In the genomic region with DNA sequence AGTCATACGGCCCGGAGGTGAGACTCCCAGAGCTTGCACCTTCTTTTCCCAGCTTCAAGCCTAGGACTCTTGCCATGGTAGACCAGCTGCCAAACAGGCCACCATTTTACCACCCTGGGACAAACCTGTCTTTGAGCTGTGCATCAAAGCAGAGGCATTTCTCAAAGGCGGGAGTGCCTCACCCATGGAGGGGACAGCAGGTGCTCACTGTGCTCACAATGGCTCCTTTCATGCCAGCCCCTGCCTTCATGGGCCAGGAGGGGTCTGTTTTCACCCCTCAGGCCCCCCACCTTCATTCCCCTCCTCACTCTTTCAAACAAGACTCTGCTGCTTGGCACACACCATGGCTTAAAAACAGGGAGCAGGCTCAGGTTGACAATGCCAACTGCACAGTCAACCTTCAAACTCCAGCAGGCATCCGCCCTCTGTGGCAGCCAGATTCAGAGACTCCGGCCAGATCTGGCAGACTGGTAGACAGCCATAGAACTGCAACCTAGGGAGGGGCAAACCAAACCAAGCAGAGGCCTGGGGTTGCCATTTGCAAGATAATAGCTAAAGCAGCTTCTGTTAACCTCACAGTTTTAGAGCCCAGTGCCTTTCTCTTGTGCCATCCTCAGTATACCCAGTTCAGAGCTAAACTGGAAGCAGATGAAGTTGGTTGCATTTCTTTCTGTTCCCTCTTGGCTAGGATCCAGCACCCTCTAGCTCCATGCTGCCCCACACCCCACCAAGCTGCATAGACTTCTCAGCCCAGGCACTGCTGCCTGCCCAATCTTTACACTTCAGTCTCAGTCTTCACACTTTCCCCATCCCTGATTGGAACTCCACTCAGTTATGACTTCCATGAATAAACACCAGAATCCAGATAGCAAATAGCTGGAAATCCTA, we compare ENCODE assay signal across 14 cellular contexts.
"Had no signal": no experiment of that assay in that cellular context is flagged by ENCODE, and none has a peak within 500 bp of the region (broad histone marks: within the 10 kb centered on the region; RNA-seq: fewer than 3 reads in every experiment).

No MANE protein-coding gene starts in this region.

- H3K27ac Mint-ChIP-seq: activated CD4-positive, alpha-beta T cell treated with anti-CD3 and anti-CD28 coated beads, Interleukin-2, amount 10 ng/mL, durations not matched to agents 7 days and 5 days; activated naive CD4-positive, alpha-beta T cell treated with anti-CD3 and anti-CD28 coated beads, Interleukin-2, amount 50 U/mL, for 72 hours; activated T-cell treated with anti-CD3 and anti-CD28 coated beads, Interleukin-2, amount 50 U/mL, for 72 hours; nephron progenitor cell; T-helper 2 cell treated with Interferon-gamma antibody and Interleukin-4, amounts not matched to agents 5 μg/mL and 100 μg/mL, for 36 hours had no signal

- H3K27ac ChIP-seq: sigmoid colon, thoracic aorta had no signal

- H3K4me3 ChIP-seq: sigmoid colon, spleen, thoracic aorta had no signal

- H3K36me3 ChIP-seq: sigmoid colon, spleen, thoracic aorta had no signal

- H3K9me3 Mint-ChIP-seq: activated CD4-positive, alpha-beta T cell treated with anti-CD3 and anti-CD28 coated beads, Interleukin-2, amount 10 ng/mL, durations not matched to agents 7 days and 5 days; activated naive CD4-positive, alpha-beta T cell treated with anti-CD3 and anti-CD28 coated beads, Interleukin-2, amount 50 U/mL, for 72 hours; activated T-cell treated with anti-CD3 and anti-CD28 coated beads, Interleukin-2, amount 50 U/mL, for 72 hours; nephron progenitor cell; T-helper 2 cell treated with Interferon-gamma antibody and Interleukin-4, amounts not matched to agents 5 μg/mL and 100 μg/mL, for 36 hours had no signal

- ATAC-seq: activated naive CD4-positive, alpha-beta T cell treated with anti-CD3 and anti-CD28 coated beads, Interleukin-2, amount 50 U/mL, for 72 hours; activated T-cell treated with anti-CD3 and anti-CD28 coated beads, Interleukin-2, amount 50 U/mL, for 72 hours; esophagus mucosa; left ventricle myocardium superior had no signal

- H3K36me3 Mint-ChIP-seq: activated naive CD4-positive, alpha-beta T cell treated with anti-CD3 and anti-CD28 coated beads, Interleukin-2, amount 50 U/mL, for 72 hours had no signal

- DNase-seq: activated CD4-positive, alpha-beta T cell treated with anti-CD3 and anti-CD28 coated beads, Interleukin-2, amount 10 ng/mL, durations not matched to agents 7 days and 5 days; activated CD8-positive, alpha-beta memory T cell treated with anti-CD3 and anti-CD28 coated beads, Interleukin-2, amount 50 U/mL, for 48 hours; activated gamma-delta T cell; activated T-cell treated with anti-CD3 and anti-CD28 coated beads, Interleukin-2, amount 50 U/mL, for 72 hours; amniotic stem cell; left ventricle myocardium superior; mesendoderm; nephron progenitor cell; sigmoid colon; spleen had no signal

- H3K27me3 ChIP-seq: sigmoid colon, spleen had no signal

- H3K9me3 ChIP-seq: sigmoid colon, spleen, thoracic aorta had no signal

- H3K4me3 Mint-ChIP-seq: activated CD4-positive, alpha-beta T cell treated with anti-CD3 and anti-CD28 coated beads, Interleukin-2, amount 10 ng/mL, durations not matched to agents 7 days and 5 days; activated T-cell treated with anti-CD3 and anti-CD28 coated beads, Interleukin-2, amount 50 U/mL, for 72 hours; nephron progenitor cell; T-helper 2 cell treated with Interferon-gamma antibody and Interleukin-4, amounts not matched to agents 5 μg/mL and 100 μg/mL, for 36 hours had no signal
